ENCODE assay signal across 1 cellular context in the genomic region with DNA sequence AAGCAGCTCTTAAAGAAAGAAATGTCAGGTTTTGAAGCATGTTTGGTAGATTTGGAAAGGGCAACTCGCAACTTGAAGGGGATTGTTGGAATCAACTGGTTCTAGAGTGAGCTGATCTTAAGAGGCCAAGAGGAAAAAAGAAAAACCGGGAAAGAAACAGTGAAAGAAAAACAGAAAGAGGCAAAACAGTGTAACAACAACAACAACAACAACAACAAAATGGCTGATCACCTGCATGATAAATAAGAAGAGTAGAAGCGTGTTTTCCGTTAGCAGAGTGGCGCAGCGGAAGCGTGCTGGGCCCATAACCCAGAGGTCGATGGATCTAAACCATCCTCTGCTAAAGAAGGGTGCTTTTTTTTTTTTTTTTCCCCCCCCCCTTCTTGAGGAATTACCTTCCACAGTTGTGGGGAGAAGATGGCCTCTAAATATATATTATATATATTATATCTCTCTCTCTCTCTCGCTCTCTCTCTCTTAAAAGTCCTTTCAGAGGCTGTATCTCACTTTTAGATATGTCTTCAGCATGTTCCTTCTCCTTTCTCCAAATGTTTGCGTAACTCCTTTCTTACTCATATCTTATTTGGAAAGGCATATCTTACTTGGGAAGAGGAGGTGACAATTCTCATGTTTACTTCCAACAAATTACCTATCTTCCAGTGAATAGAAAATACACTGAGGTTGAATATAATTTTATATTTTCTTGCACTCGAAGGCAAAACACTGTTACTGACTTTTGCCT.
TF ChIP-seq lines count a peak whose summit lies in the region.

No MANE protein-coding gene starts in this region.

TF ChIP-seq in K562, 482 proteins besides CTCF, POLR2A, EP300 and RAD21 (continued from another document and continues in another):
- TF ChIP-seq, protein P1, sequence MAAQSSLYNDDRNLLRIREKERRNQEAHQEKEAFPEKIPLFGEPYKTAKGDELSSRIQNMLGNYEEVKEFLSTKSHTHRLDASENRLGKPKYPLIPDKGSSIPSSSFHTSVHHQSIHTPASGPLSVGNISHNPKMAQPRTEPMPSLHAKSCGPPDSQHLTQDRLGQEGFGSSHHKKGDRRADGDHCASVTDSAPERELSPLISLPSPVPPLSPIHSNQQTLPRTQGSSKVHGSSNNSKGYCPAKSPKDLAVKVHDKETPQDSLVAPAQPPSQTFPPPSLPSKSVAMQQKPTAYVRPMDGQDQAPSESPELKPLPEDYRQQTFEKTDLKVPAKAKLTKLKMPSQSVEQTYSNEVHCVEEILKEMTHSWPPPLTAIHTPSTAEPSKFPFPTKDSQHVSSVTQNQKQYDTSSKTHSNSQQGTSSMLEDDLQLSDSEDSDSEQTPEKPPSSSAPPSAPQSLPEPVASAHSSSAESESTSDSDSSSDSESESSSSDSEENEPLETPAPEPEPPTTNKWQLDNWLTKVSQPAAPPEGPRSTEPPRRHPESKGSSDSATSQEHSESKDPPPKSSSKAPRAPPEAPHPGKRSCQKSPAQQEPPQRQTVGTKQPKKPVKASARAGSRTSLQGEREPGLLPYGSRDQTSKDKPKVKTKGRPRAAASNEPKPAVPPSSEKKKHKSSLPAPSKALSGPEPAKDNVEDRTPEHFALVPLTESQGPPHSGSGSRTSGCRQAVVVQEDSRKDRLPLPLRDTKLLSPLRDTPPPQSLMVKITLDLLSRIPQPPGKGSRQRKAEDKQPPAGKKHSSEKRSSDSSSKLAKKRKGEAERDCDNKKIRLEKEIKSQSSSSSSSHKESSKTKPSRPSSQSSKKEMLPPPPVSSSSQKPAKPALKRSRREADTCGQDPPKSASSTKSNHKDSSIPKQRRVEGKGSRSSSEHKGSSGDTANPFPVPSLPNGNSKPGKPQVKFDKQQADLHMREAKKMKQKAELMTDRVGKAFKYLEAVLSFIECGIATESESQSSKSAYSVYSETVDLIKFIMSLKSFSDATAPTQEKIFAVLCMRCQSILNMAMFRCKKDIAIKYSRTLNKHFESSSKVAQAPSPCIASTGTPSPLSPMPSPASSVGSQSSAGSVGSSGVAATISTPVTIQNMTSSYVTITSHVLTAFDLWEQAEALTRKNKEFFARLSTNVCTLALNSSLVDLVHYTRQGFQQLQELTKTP (IDR thresholded peaks at IDR 0.05; ENCODE audit: low read depth in 1 of 2, partially characterized antibody in 2 of 2) = peak; percentile 69 to 73
- TF ChIP-seq RBFOX2 (IDR thresholded peaks at IDR 0.05; ENCODE audit: low read depth, low read length) (peak; percentile 31; the same call in 1 of the 2 replicates), TCF3 (CRISPR knock-in tag; IDR thresholded peaks at IDR 0.05) (no peak), SREBF1 (IDR thresholded peaks at IDR 0.05; ENCODE audit: borderline replicate concordance, low read depth, low read length) (no peak), HMGN3 (IDR thresholded peaks at IDR 0.05; ENCODE audit: borderline replicate concordance, extremely low read depth, insufficient read length, low read depth, low read length) (no peak), MAFF (IDR thresholded peaks at IDR 0.05; ENCODE audit: low read length) (no peak), SIN3A (IDR thresholded peaks at IDR 0.05; ENCODE audit: borderline replicate concordance in 2 of 2, control insufficient read depth in 1 of 2, low read depth in 2 of 2, low read length in 2 of 2) (0 out of 4 replicates have a peak, but pooled peaks of 1 of the 2 experiments have one; percentile 48), HDAC3 (IDR thresholded peaks at IDR 0.05; ENCODE audit: borderline replicate concordance, partially characterized antibody) (peak; percentile 22), POLR3G (IDR thresholded peaks at IDR 0.05; ENCODE audit: extremely low read depth, insufficient read length, insufficient replicate concordance) (peak; percentile 40), HIVEP1 (CRISPR knock-in tag; IDR thresholded peaks at IDR 0.05) (no peak)
- TF ChIP-seq, protein P2, sequence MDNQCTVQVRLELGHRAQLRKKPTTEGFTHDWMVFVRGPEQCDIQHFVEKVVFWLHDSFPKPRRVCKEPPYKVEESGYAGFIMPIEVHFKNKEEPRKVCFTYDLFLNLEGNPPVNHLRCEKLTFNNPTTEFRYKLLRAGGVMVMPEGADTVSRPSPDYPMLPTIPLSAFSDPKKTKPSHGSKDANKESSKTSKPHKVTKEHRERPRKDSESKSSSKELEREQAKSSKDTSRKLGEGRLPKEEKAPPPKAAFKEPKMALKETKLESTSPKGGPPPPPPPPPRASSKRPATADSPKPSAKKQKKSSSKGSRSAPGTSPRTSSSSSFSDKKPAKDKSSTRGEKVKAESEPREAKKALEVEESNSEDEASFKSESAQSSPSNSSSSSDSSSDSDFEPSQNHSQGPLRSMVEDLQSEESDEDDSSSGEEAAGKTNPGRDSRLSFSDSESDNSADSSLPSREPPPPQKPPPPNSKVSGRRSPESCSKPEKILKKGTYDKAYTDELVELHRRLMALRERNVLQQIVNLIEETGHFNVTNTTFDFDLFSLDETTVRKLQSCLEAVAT (IDR thresholded peaks at IDR 0.05) = peak; percentile 65 to 76
- TF ChIP-seq, protein P3, sequence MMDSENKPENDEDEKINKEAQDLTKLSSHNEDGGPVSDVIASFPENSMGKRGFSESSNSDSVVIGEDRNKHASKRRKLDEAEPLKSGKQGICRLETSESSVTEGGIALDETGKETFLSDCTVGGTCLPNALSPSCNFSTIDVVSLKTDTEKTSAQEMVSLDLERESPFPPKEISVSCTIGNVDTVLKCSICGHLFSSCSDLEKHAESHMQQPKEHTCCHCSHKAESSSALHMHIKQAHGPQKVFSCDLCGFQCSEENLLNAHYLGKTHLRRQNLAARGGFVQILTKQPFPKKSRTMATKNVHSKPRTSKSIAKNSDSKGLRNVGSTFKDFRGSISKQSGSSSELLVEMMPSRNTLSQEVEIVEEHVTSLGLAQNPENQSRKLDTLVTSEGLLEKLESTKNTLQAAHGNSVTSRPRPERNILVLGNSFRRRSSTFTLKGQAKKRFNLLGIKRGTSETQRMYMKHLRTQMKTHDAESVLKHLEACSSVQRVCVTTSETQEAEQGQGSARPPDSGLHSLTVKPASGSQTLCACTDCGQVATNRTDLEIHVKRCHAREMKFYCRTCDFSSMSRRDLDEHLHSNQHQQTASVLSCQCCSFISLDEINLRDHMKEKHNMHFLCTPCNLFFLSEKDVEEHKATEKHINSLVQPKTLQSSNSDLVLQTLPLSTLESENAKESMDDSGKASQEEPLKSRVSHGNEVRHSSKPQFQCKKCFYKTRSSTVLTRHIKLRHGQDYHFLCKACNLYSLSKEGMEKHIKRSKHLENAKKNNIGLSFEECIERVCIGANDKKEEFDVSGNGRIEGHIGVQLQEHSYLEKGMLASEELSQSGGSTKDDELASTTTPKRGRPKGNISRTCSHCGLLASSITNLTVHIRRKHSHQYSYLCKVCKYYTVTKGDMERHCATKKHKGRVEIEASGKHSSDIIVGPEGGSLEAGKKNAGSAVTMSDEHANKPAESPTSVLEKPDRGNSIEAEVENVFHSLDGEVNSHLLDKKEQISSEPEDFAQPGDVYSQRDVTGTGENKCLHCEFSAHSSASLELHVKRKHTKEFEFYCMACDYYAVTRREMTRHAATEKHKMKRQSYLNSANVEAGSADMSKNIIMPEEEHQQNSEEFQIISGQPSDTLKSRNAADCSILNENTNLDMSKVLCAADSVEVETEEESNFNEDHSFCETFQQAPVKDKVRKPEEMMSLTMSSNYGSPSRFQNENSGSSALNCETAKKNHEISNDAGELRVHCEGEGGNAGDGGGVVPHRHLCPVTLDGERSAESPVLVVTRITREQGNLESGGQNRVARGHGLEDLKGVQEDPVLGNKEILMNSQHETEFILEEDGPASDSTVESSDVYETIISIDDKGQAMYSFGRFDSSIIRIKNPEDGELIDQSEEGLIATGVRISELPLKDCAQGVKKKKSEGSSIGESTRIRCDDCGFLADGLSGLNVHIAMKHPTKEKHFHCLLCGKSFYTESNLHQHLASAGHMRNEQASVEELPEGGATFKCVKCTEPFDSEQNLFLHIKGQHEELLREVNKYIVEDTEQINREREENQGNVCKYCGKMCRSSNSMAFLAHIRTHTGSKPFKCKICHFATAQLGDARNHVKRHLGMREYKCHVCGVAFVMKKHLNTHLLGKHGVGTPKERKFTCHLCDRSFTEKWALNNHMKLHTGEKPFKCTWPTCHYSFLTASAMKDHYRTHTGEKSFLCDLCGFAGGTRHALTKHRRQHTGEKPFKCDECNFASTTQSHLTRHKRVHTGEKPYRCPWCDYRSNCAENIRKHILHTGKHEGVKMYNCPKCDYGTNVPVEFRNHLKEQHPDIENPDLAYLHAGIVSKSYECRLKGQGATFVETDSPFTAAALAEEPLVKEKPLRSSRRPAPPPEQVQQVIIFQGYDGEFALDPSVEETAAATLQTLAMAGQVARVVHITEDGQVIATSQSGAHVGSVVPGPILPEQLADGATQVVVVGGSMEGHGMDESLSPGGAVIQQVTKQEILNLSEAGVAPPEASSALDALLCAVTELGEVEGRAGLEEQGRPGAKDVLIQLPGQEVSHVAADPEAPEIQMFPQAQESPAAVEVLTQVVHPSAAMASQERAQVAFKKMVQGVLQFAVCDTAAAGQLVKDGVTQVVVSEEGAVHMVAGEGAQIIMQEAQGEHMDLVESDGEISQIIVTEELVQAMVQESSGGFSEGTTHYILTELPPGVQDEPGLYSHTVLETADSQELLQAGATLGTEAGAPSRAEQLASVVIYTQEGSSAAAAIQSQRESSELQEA (IDR thresholded peaks at IDR 0.05; ENCODE audit: low read depth) = peak; percentile 73
- TF ChIP-seq, protein P4, sequence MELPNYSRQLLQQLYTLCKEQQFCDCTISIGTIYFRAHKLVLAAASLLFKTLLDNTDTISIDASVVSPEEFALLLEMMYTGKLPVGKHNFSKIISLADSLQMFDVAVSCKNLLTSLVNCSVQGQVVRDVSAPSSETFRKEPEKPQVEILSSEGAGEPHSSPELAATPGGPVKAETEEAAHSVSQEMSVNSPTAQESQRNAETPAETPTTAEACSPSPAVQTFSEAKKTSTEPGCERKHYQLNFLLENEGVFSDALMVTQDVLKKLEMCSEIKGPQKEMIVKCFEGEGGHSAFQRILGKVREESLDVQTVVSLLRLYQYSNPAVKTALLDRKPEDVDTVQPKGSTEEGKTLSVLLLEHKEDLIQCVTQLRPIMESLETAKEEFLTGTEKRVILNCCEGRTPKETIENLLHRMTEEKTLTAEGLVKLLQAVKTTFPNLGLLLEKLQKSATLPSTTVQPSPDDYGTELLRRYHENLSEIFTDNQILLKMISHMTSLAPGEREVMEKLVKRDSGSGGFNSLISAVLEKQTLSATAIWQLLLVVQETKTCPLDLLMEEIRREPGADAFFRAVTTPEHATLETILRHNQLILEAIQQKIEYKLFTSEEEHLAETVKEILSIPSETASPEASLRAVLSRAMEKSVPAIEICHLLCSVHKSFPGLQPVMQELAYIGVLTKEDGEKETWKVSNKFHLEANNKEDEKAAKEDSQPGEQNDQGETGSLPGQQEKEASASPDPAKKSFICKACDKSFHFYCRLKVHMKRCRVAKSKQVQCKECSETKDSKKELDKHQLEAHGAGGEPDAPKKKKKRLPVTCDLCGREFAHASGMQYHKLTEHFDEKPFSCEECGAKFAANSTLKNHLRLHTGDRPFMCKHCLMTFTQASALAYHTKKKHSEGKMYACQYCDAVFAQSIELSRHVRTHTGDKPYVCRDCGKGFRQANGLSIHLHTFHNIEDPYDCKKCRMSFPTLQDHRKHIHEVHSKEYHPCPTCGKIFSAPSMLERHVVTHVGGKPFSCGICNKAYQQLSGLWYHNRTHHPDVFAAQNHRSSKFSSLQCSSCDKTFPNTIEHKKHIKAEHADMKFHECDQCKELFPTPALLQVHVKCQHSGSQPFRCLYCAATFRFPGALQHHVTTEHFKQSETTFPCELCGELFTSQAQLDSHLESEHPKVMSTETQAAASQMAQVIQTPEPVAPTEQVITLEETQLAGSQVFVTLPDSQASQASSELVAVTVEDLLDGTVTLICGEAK (IDR thresholded peaks at IDR 0.05) = peak; percentile 90
- TF ChIP-seq, protein P4 (CRISPR knock-in tag; IDR thresholded peaks at IDR 0.05) = no peak
- TF ChIP-seq, protein P5, sequence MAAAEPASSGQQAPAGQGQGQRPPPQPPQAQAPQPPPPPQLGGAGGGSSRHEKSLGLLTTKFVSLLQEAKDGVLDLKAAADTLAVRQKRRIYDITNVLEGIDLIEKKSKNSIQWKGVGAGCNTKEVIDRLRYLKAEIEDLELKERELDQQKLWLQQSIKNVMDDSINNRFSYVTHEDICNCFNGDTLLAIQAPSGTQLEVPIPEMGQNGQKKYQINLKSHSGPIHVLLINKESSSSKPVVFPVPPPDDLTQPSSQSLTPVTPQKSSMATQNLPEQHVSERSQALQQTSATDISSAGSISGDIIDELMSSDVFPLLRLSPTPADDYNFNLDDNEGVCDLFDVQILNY (CRISPR knock-in tag; IDR thresholded peaks at IDR 0.05) = no peak
- TF ChIP-seq, protein P6, sequence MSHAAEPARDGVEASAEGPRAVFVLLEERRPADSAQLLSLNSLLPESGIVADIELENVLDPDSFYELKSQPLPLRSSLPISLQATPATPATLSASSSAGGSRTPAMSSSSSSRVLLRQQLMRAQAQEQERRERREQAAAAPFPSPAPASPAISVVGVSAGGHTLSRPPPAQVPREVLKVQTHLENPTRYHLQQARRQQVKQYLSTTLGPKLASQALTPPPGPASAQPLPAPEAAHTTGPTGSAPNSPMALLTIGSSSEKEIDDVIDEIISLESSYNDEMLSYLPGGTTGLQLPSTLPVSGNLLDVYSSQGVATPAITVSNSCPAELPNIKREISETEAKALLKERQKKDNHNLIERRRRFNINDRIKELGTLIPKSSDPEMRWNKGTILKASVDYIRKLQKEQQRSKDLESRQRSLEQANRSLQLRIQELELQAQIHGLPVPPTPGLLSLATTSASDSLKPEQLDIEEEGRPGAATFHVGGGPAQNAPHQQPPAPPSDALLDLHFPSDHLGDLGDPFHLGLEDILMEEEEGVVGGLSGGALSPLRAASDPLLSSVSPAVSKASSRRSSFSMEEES (CRISPR knock-in tag; IDR thresholded peaks at IDR 0.05) = no peak
